Comparison of ENCODE assay signal across 22 cellular contexts in the genomic region with DNA sequence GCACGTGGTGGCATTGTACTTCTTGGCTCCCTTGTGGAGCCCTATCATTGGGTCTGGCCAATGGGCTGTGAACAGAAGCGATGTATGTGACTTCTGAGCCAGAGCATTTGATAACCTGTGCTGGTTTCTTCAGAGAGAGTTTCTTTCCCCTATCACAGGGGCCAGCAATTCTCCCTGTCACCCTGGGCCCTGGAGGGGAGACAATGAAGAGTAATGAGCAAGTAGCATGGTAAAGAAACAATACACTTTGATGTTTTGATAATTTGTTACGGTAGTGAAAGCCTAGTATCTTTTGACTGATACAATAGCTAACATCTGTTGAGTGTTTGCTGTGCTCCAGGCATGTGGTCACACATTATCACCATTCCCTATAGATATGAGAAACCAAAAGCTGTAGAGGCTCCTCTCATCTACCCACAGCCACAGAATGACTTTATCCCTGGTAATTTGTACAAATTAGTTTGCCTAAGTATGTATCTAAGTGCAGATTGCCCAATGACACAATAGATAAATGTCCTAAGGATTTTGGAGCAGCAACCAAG.
"Had no signal": no experiment of that assay in that cellular context is flagged by ENCODE, and none has a peak within 500 bp of the region (broad histone marks: within the 10 kb centered on the region; RNA-seq: fewer than 3 reads in every experiment).

No MANE protein-coding gene starts in this region.

- H3K36me3 ChIP-seq: esophagus muscularis mucosa, gastroesophageal sphincter, neutrophil, ovary, right atrium auricular region, sigmoid colon, tibial nerve had no signal

- H3K36me3 Mint-ChIP-seq: stimulated activated naive B cell treated with anti-CD40 and anti-IgM and Interleukin-4, amounts not matched to agents 10 μg/mL and 1 μg/mL and 100 μg/mL, for 72 hours had no signal

- H3K4me3 ChIP-seq: esophagus muscularis mucosa, gastroesophageal sphincter, lung, ovary, right atrium auricular region, sigmoid colon, skin epidermis, testis, tibial nerve had no signal

- H3K4me1 Mint-ChIP-seq: stimulated activated naive B cell treated with anti-CD40 and anti-IgM and Interleukin-4, amounts not matched to agents 10 μg/mL and 1 μg/mL and 100 μg/mL, for 72 hours; stimulated activated naive CD8-positive, alpha-beta T cell treated with anti-CD3 and anti-CD28 coated beads, Interleukin-15, amount 100 ng/mL, for 72 hours had no signal

- H3K9me3 Mint-ChIP-seq: dendritic cell treated with granulocyte-macrophage colony-stimulating factor and Interleukin-4, amounts not matched to agents 40 ng/mL and 50 ng/mL, for 4 days; effector memory CD8-positive, alpha-beta T cell; naive thymus-derived CD4-positive, alpha-beta T cell; stimulated activated naive B cell treated with anti-CD40 and anti-IgM and Interleukin-4, amounts not matched to agents 10 μg/mL and 1 μg/mL and 100 μg/mL, for 72 hours; stimulated activated naive CD8-positive, alpha-beta T cell treated with anti-CD3 and anti-CD28 coated beads, Interleukin-15, amount 100 ng/mL, for 72 hours had no signal

- H3K27ac Mint-ChIP-seq: dendritic cell treated with granulocyte-macrophage colony-stimulating factor and Interleukin-4, amounts not matched to agents 40 ng/mL and 50 ng/mL, for 4 days; effector memory CD8-positive, alpha-beta T cell; naive thymus-derived CD4-positive, alpha-beta T cell; stimulated activated naive B cell treated with anti-CD40 and anti-IgM and Interleukin-4, amounts not matched to agents 10 μg/mL and 1 μg/mL and 100 μg/mL, for 72 hours; stimulated activated naive CD8-positive, alpha-beta T cell treated with anti-CD3 and anti-CD28 coated beads, Interleukin-15, amount 100 ng/mL, for 72 hours had no signal

- DNase-seq: effector memory CD8-positive, alpha-beta T cell; glutamatergic neuron; left colon; left ventricle myocardium superior; mesenchymal stem cell; naive thymus-derived CD4-positive, alpha-beta T cell; ovary; sigmoid colon; stimulated activated CD4-positive, alpha-beta T cell treated with anti-CD3 and anti-CD28 coated beads, Interleukin-2, amount 100 ng/mL, for 24 hours; stimulated activated CD4-positive, alpha-beta T cell treated with anti-CD3 and anti-CD28 coated beads, Interleukin-4, amount 100 ng/mL, for 4 hours; stimulated activated naive B cell treated with anti-CD40 and anti-IgM and Interleukin-4, amounts not matched to agents 10 μg/mL and 1 μg/mL and 100 μg/mL, for 72 hours; stimulated activated naive CD8-positive, alpha-beta T cell treated with anti-CD3 and anti-CD28 coated beads, Interleukin-15, amount 100 ng/mL, for 72 hours; testis had no signal

- H3K9me3 ChIP-seq: esophagus muscularis mucosa, gastroesophageal sphincter, neutrophil, ovary, right atrium auricular region, sigmoid colon, testis had no signal

- H3K4me3 Mint-ChIP-seq: dendritic cell treated with granulocyte-macrophage colony-stimulating factor and Interleukin-4, amounts not matched to agents 40 ng/mL and 50 ng/mL, for 4 days; effector memory CD8-positive, alpha-beta T cell; naive thymus-derived CD4-positive, alpha-beta T cell; stimulated activated naive B cell treated with anti-CD40 and anti-IgM and Interleukin-4, amounts not matched to agents 10 μg/mL and 1 μg/mL and 100 μg/mL, for 72 hours; stimulated activated naive CD8-positive, alpha-beta T cell treated with anti-CD3 and anti-CD28 coated beads, Interleukin-15, amount 100 ng/mL, for 72 hours had no signal

- H3K27me3 ChIP-seq: esophagus muscularis mucosa, gastroesophageal sphincter, neutrophil, ovary, right atrium auricular region, sigmoid colon, testis, tibial nerve had no signal

- ATAC-seq: effector memory CD8-positive, alpha-beta T cell; gastroesophageal sphincter; left colon; left ventricle myocardium superior; naive thymus-derived CD4-positive, alpha-beta T cell; stimulated activated naive B cell treated with anti-CD40 and anti-IgM and Interleukin-4, amounts not matched to agents 10 μg/mL and 1 μg/mL and 100 μg/mL, for 72 hours; stimulated activated naive CD8-positive, alpha-beta T cell treated with anti-CD3 and anti-CD28 coated beads, Interleukin-15, amount 100 ng/mL, for 72 hours had no signal

- H3K27ac ChIP-seq: epithelial cell of prostate, esophagus muscularis mucosa, gastroesophageal sphincter, neutrophil, ovary, right atrium auricular region, sigmoid colon, skin epidermis, testis, tibial nerve had no signal
